Comparison of ENCODE assay signal across 22 cellular contexts in genomic region chr22:17379939-17380710, GRCh38. TPM values are rescaled to one million over a fixed set of nuclear protein-coding genes. Genes with fewer than 3 reads are reported as not detected.
DNase-seq lines count a peak whose midpoint lies in the region; ATAC-seq and TF ChIP-seq lines count a peak whose summit lies in the region.
"Had no signal": no experiment of that assay in that cellular context is flagged by ENCODE, and none has a peak within 500 bp of the region (broad histone marks: within the 10 kb centered on the region; RNA-seq: fewer than 3 reads in every experiment).

No MANE protein-coding gene starts in this region.

- TF ChIP-seq CTCF in cardiac muscle cell (IDR thresholded peaks at IDR 0.05; ENCODE audit: low read depth, low read length) (no peak), type B pancreatic cell (conservative IDR thresholded peaks at IDR 0.05) (no peak)

- no peak overlapping the region for H3K18ac ChIP-seq in mesendoderm (ENCODE audit: low read length)

- peak overlapping the region; percentile 80 for H3K27ac Mint-ChIP-seq in type B pancreatic cell
- no peak overlapping the region for H3K27ac Mint-ChIP-seq in activated CD4-positive, alpha-beta T cell treated with anti-CD3 and anti-CD28 coated beads, Interleukin-2, amount 10 ng/mL, durations not matched to agents 24 days and 14 days
- H3K27ac Mint-ChIP-seq: B cell; dendritic cell treated with granulocyte-macrophage colony-stimulating factor and Interleukin-4, amounts not matched to agents 40 ng/mL and 50 ng/mL, for 4 days had no signal

- H2BK5ac ChIP-seq in mesendoderm (ENCODE audit: low read length) = no peak overlapping the region

- H3K27ac ChIP-seq in cardiac muscle cell = peak overlapping the region; percentile 88
- peak overlapping the region; percentile 13 for H3K27ac ChIP-seq in mesendoderm (ENCODE audit: low read depth, low read length)
- H3K27ac ChIP-seq: sigmoid colon, WERI-Rb-1 had no signal

- H4K8ac ChIP-seq in mesendoderm (ENCODE audit: low read depth, low read length) = no peak overlapping the region

- no peak overlapping the region for H3K23ac ChIP-seq in mesendoderm (ENCODE audit: low read length)

- H3K4me3 ChIP-seq in cardiac muscle cell = no peak overlapping the region
- no peak overlapping the region for H3K4me3 ChIP-seq in mesendoderm (ENCODE audit: low read length)
- H3K4me3 ChIP-seq: lung, sigmoid colon had no signal

- H3K4ac ChIP-seq in mesendoderm (ENCODE audit: low read depth, low read length) = no peak overlapping the region

- H3K4me1 ChIP-seq in cardiac muscle cell (ENCODE audit: low read depth) = peaks cover 60% of the 10 kb centered on the region
- peaks cover 28% of the 10 kb centered on the region for H3K4me1 ChIP-seq in mesendoderm (ENCODE audit: control insufficient read depth, low read depth, low read length)
- H3K4me1 ChIP-seq: sigmoid colon had no signal

- intact Hi-C loops in Right ventricle myocardium inferior (cut with DNase I) = no loop called here
- intact Hi-C loops in cardiac septum (cut with DNase I) = no loop called here
- intact Hi-C loops in activated CD4-positive, alpha-beta T cell treated with anti-CD3 and anti-CD28 coated beads, Interleukin-2, amount 10 ng/mL, durations not matched to agents 24 days and 14 days (cut with micrococcal nuclease) = no loop called here

- H2BK120ac ChIP-seq in mesendoderm (ENCODE audit: low read depth, low read length) = no peak overlapping the region

- WGBS in mesendoderm (ENCODE audit: extremely low coverage, insufficient coverage, low lambda C conversion rate) = no CpG with 5 or more reads among the region's 6 CpGs

- in situ Hi-C loops in KBM-7 (cut with MboI; ENCODE audit: low pct_unique_long_range_greater_than_20kb, low sequenced_read_pairs) = no loop called here

- H3K9ac ChIP-seq in mesendoderm (ENCODE audit: low read length) = no peak overlapping the region

- no peaks in the 10 kb centered on the region for H3K27me3 ChIP-seq in cardiac muscle cell
- no peaks in the 10 kb centered on the region for H3K27me3 ChIP-seq in mesendoderm (ENCODE audit: insufficient read depth, low read length, poor library complexity)

- no peaks in the 10 kb centered on the region for H3K9me3 ChIP-seq in cardiac muscle cell (ENCODE audit: low read depth)

- peaks cover 50% of the 10 kb centered on the region for H3K4me1 Mint-ChIP-seq in type B pancreatic cell (ENCODE audit: unreplicated experiment)
- H3K4me1 Mint-ChIP-seq in activated CD4-positive, alpha-beta T cell treated with anti-CD3 and anti-CD28 coated beads, Interleukin-2, amount 10 ng/mL, durations not matched to agents 24 days and 14 days = peaks cover 5% of the 10 kb centered on the region
- H3K4me1 Mint-ChIP-seq: B cell had no signal

- peaks cover 10% of the 10 kb centered on the region for H3K79me1 ChIP-seq in mesendoderm (ENCODE audit: low read length)

- peaks cover 90% of the 10 kb centered on the region for H3K79me2 ChIP-seq in mesendoderm (ENCODE audit: control insufficient read depth, insufficient read depth, low read length)

- DNase-seq in Right ventricle myocardium inferior (ENCODE audit: missing footprints) (no peak), cardiac septum (ENCODE audit: low spot score) (no peak), cardiac muscle cell (ENCODE audit: low read depth in 1 of 2, low spot score in 1 of 2) (peak in 1 of 2 donors; percentile 40), mesendoderm (peak; percentile 79), type B pancreatic cell (ENCODE audit: extremely low spot score, unreplicated experiment) (no peak), KBM-7 (no peak)
- no peak for DNase-seq in activated CD4-positive, alpha-beta T cell treated with anti-CD3 and anti-CD28 coated beads, Interleukin-2, amount 10 ng/mL, durations not matched to agents 24 days and 14 days
- DNase-seq: activated CD4-positive, alpha-beta T cell treated with anti-CD3 and anti-CD28 coated beads, Interleukin-2, amount 50 U/mL, for 48 hours; activated gamma-delta T cell; DMS79; NCI-H2029 treated with DMSO at 0.1 percent for 48 hours; NK-92 treated with Interleukin-12 subunit alpha and Interleukin-12 subunit beta, amount 100 ng/mL, for 24 hours; sigmoid colon; trophoblast cell; WERI-Rb-1 had no signal

- H2AK5ac ChIP-seq in mesendoderm (ENCODE audit: low read length) = no peak overlapping the region

- no peak overlapping the region for H2BK15ac ChIP-seq in mesendoderm (replicated peaks; ENCODE audit: low read depth)

- H3K4me2 ChIP-seq in mesendoderm (ENCODE audit: low read length) = peak overlapping the region; percentile 19

- H3K27me3 Mint-ChIP-seq in type B pancreatic cell = no peaks in the 10 kb centered on the region
- peaks cover 24% of the 10 kb centered on the region for H3K27me3 Mint-ChIP-seq in activated CD4-positive, alpha-beta T cell treated with anti-CD3 and anti-CD28 coated beads, Interleukin-2, amount 10 ng/mL, durations not matched to agents 24 days and 14 days

- H3K4me3 Mint-ChIP-seq in type B pancreatic cell = peak overlapping the region; percentile 78
- no peak overlapping the region for H3K4me3 Mint-ChIP-seq in activated CD4-positive, alpha-beta T cell treated with anti-CD3 and anti-CD28 coated beads, Interleukin-2, amount 10 ng/mL, durations not matched to agents 24 days and 14 days
- H3K4me3 Mint-ChIP-seq: B cell; dendritic cell treated with granulocyte-macrophage colony-stimulating factor and Interleukin-4, amounts not matched to agents 40 ng/mL and 50 ng/mL, for 4 days had no signal

- ATAC-seq in Right ventricle myocardium inferior = peak; percentile 61
- no peak for ATAC-seq in GM21360 (IDR thresholded peaks at IDR 0.05; ENCODE audit: unreplicated experiment)
- ATAC-seq: Panc1 had no signal

- H3K9me3 Mint-ChIP-seq in type B pancreatic cell = no peaks in the 10 kb centered on the region
- no peaks in the 10 kb centered on the region for H3K9me3 Mint-ChIP-seq in activated CD4-positive, alpha-beta T cell treated with anti-CD3 and anti-CD28 coated beads, Interleukin-2, amount 10 ng/mL, durations not matched to agents 24 days and 14 days

- no peaks in the 10 kb centered on the region for H3K36me3 ChIP-seq in cardiac muscle cell
- no peaks in the 10 kb centered on the region for H3K36me3 ChIP-seq in mesendoderm (ENCODE audit: control insufficient read depth, insufficient read depth, low read length)
- H3K36me3 ChIP-seq: sigmoid colon, WERI-Rb-1 had no signal

- peak overlapping the region; percentile 57 for H3K56ac ChIP-seq in mesendoderm (ENCODE audit: low read length)

- H4K5ac ChIP-seq in mesendoderm (ENCODE audit: low read length) = no peak overlapping the region

- H3K36me3 Mint-ChIP-seq in type B pancreatic cell = peaks cover 7% of the 10 kb centered on the region
- H3K36me3 Mint-ChIP-seq in activated CD4-positive, alpha-beta T cell treated with anti-CD3 and anti-CD28 coated beads, Interleukin-2, amount 10 ng/mL, durations not matched to agents 24 days and 14 days (ENCODE audit: low read depth) = no peaks in the 10 kb centered on the region

RNA-seq across cellular contexts. Expression of gene CECR2, which starts 10.9 kb away (rescaled TPM):
- total RNA-seq in Right ventricle myocardium inferior = 6.4 TPM
- 4.9 TPM for total RNA-seq in cardiac septum
- total RNA-seq in cardiac muscle cell = 17.3 and 32.3 TPM in 2 replicates
- 4.6 and 9.7 TPM in 2 replicates for polyA plus RNA-seq in cardiac muscle cell
- 27.4 TPM for polyA plus RNA-seq in mesendoderm (2013, experiment 1 of 2)
- polyA plus RNA-seq in mesendoderm (2013, experiment 2 of 2) = 28.3 TPM
- 7.9 and 25.3 TPM in 2 replicates for total RNA-seq in type B pancreatic cell (ENCODE audit: low replicate concordance)
- 0.09 and 0.14 TPM in 2 replicates for total RNA-seq in activated CD4-positive, alpha-beta T cell treated with anti-CD3 and anti-CD28 coated beads, Interleukin-2, amount 10 ng/mL, durations not matched to agents 24 days and 14 days
- total RNA-seq: A172, osteoblast had no signal
